Comparison of ENCODE assay signal across 26 cellular contexts in the genomic region with DNA sequence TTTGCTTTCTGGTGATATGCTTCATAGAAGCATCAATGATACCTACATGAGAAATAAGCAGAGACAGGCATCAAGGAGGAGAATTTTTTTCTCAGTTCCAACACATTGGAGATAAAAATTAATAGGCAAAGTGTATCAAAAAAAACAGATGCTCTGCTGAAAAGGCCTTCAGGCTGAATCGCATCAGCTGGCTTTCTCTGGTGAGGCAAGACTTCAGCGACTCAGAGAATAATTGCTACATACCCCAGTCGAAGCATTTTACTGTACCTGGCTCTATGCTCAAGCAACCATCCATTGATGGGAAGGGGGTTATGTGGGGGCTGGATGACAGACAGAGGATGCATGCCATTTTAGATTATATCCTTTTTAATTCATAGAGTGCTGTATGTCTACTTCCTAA.
"Had no signal": no experiment of that assay in that cellular context is flagged by ENCODE, and none has a peak within 500 bp of the region (broad histone marks: within the 10 kb centered on the region; RNA-seq: fewer than 3 reads in every experiment).

No MANE protein-coding gene starts in this region.

- FAIRE-seq: astrocyte, colon had no signal

- H3K27me3 ChIP-seq: SJCRH30 had no signal

- ATAC-seq: activated CD8-positive, alpha-beta memory T cell treated with anti-CD3 and anti-CD28 coated beads, Interleukin-2, amount 10 ng/mL, durations not matched to agents 7 days and 5 days; activated naive CD4-positive, alpha-beta T cell treated with anti-CD3 and anti-CD28 coated beads, Interleukin-2, amount 50 U/mL, for 72 hours; activated naive CD8-positive, alpha-beta T cell treated with anti-CD3 and anti-CD28 coated beads, Interleukin-2, amount 50 U/mL, for 24 hours; activated T-cell treated with anti-CD3 and anti-CD28 coated beads, Interleukin-2, amount 50 U/mL, for 4 hours; SK-N-SH treated with all-trans-retinoic acid at 6 μM for 48 hours had no signal

- H3K4me3 ChIP-seq: SJCRH30 had no signal

- DNase-seq: activated B cell treated with CpG ODN at 0.5 μM for 24 hours; activated CD4-positive, alpha-beta T cell treated with anti-CD3 and anti-CD28 coated beads for 1 hour; activated CD4-positive, alpha-beta T cell treated with anti-CD3 and anti-CD28 coated beads, Interleukin-2, amount 10 ng/mL, durations not matched to agents 24 days and 14 days; activated CD4-positive, alpha-beta T cell treated with anti-CD3 and anti-CD28 coated beads, Interleukin-2, amount 50 U/mL, for 48 hours; activated CD8-positive, alpha-beta memory T cell treated with anti-CD3 and anti-CD28 coated beads, Interleukin-2, amount 10 ng/mL, durations not matched to agents 7 days and 5 days; activated effector memory CD4-positive, alpha-beta T cell treated with anti-CD3 and anti-CD28 coated beads, Interleukin-2, amount 50 U/mL, for 16 hours; activated naive CD4-positive, alpha-beta T cell treated with Interleukin-2 at 50 U/mL for 16 hours; activated naive CD8-positive, alpha-beta T cell treated with anti-CD3 and anti-CD28 coated beads, Interleukin-2, amount 50 U/mL, for 24 hours; activated T-cell treated with anti-CD3 and anti-CD28 coated beads, Interleukin-2, amount 50 U/mL, for 4 hours; amygdala; cerebellar nuclear complex; KG1; NCI-H1105; NCI-H1436; NCI-H1694 treated with DMSO at 0.1 percent for 48 hours; NCI-H2081; NCI-H526; NCI-H82; Right ventricle myocardium superior; RPMI8226; SJCRH30; SW 1271 had no signal

- H3K36me3 ChIP-seq: SJCRH30 had no signal
